ENCODE assay signal across 8 cellular contexts in the genomic region with DNA sequence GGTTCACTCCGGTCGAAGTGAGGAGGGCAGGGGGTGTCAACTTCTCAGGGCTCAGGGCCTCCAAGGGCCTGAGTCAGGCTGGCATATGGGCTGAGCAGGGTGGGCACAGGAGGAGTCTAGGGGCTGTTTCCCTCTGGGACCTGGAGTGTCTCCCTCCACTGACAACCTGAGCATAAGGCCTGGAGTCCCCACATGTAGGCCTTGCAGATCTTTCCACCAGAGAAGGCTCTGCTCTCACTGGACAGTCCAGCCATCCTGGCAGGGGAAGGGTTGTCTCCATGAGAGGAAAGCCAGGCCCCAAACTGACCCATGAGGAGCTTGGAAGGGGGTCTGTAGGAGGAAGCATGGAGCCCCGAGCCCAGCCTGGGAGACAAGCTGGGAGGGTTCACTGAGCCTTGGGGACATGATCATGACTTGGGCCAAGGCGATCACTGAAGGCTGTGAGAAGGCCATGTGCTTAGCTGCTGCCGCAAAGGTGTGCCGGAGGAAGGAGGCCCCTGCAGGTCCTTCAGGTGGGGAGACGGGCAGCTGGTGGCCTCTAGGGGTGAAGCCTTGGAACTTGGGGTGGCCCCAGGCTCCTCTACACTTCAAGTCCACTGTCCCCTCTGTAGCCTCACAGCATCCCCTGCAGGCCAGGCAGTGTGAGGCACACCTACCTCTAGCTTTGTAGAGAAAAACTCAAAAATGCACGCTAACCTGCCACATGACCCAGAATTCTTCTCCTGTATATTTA. TPM values are rescaled to one million over a fixed set of nuclear protein-coding genes. Genes with fewer than 3 reads are reported as not detected.
DNase-seq lines count a peak whose midpoint lies in the region; ATAC-seq and TF ChIP-seq lines count a peak whose summit lies in the region.

No MANE protein-coding gene starts in this region.

- H3K27ac ChIP-seq in left lung: no peak overlapping the region

- TF ChIP-seq CTCF in GM13977 (IDR thresholded peaks at IDR 0.05; ENCODE audit: extremely low read depth, insufficient read depth, missing control alignments): peak; percentile 94
- TF ChIP-seq CTCF in left lung (IDR thresholded peaks at IDR 0.05): peak; percentile 32 to 46

- peak; percentile 78 for ATAC-seq in HG03159 (IDR thresholded peaks at IDR 0.05; ENCODE audit: unreplicated experiment)
- ATAC-seq in left lung: peak; percentile 91

- no peaks in the 10 kb centered on the region for H3K27me3 ChIP-seq in left lung

- in situ Hi-C loops in GM13977 (cut with MboI; ENCODE audit: low pct_unique_long_range_greater_than_20kb, low sequenced_read_pairs, unreplicated experiment): loop anchor here (25.0 kb wide), 1 partner anchor 177 kb away; no protein-coding TSS in a partner anchor

- no peaks in the 10 kb centered on the region for H3K9me3 ChIP-seq in left lung

- no peak overlapping the region for H3K4me3 ChIP-seq in left lung

- intact Hi-C loops in left lung (cut with DNase I): no loop called here

- peaks cover 0 to 47% of the 10 kb centered on the region in 2 donors for H3K4me1 ChIP-seq in left lung

- H3K36me3 ChIP-seq in left lung: no peaks in the 10 kb centered on the region

- peak; percentile 79 for DNase-seq in GM13977 (ENCODE audit: low spot score)
- peak; percentile 30 to 80 (median 53) for DNase-seq in T-helper 1 cell
- DNase-seq in astrocyte of the hippocampus (ENCODE audit: low read depth, low spot score): peak; percentile 15
- peak; percentile 70 to 84 for DNase-seq in left lung
- DNase-seq in stimulated activated naive CD4-positive, alpha-beta T cell (lab: John Stamatoyannopoulos, UW): peak; percentile 17 to 67 (median 46)
- no peak for DNase-seq in NCI-H187 treated with DMSO at 0.1 percent for 48 hours (lab: John Stamatoyannopoulos, UW)
- no peak for DNase-seq in NCI-H146 treated with DMSO at 0.1 percent for 48 hours (lab: John Stamatoyannopoulos, UW; ENCODE audit: unreplicated experiment)

RNA-seq across cellular contexts. Expression of gene CMTM2, which starts 9.9 kb away (rescaled TPM):
- total RNA-seq in left lung: 1 to 10 TPM in 1 of 2 donors, under 1 TPM in 1; 0.52 to 5.4 TPM

RNA-seq across cellular contexts. Expression of gene CMTM3, which starts 15.4 kb away (rescaled TPM):
- 10 to 100 TPM; 42.6 to 51.5 TPM for total RNA-seq in left lung

RNA-seq across cellular contexts. Expression of gene CMTM1, which starts 22.9 kb away (rescaled TPM):
- 10 to 100 TPM in 1 of 2 donors, 1 to 10 TPM in 1; 5.7 to 10.0 TPM for total RNA-seq in left lung

RNA-seq across cellular contexts. Expression of gene CKLF, which starts 36.8 kb away (rescaled TPM):
- 10 to 100 TPM; 42.3 to 66.3 TPM for total RNA-seq in left lung

RNA-seq across cellular contexts. Expression of gene TK2, which starts 39.2 kb away (rescaled TPM):
- total RNA-seq in left lung: 10 to 100 TPM; 38.4 to 41.2 TPM

Comparison
In these comparisons a context has a peak if more than half of its experiments do, and no peak if none do; other contexts are left out.
1. DNase-seq: peak in GM13977 (single experiment), T-helper 1 cell (5 of 5), astrocyte of the hippocampus (single experiment), left lung (2 of 2) and stimulated activated naive CD4-positive, alpha-beta T cell (6 of 6); none in NCI-H187 treated with DMSO at 0.1 percent for 48 hours (single experiment) and NCI-H146 treated with DMSO at 0.1 percent for 48 hours (single experiment).